7 cellular contexts compared by ENCODE assay signal in genomic region chr17:15171433-15172047, GRCh38.
DNase-seq lines count a peak whose midpoint lies in the region; TF ChIP-seq lines count a peak whose summit lies in the region.

No MANE protein-coding gene starts in this region.

- WGBS in mammary epithelial cell (ENCODE audit: low coverage, missing lambda C conversion rate): 13% methylated on average over 7 of the region's 7 CpGs

- peak overlapping the region; percentile 14 for H2AFZ ChIP-seq in mammary epithelial cell (ENCODE audit: low read depth, low read length)

- H3K27me3 ChIP-seq in GM06990 (replicated peaks; ENCODE audit: control insufficient read depth, insufficient read depth, low read length): no peaks in the 10 kb centered on the region
- H3K27me3 ChIP-seq in Peyer's patch: no peaks in the 10 kb centered on the region
- H3K27me3 ChIP-seq in mammary epithelial cell (ENCODE audit: insufficient read depth, low read length): peaks cover 2% of the 10 kb centered on the region

- in situ Hi-C loops in mammary epithelial cell (cut with MboI; ENCODE audit: low sequenced_read_pairs in 2 of 2): loop anchor here in 1 of 2 donors (25.0 kb wide), 1 partner anchor 1584 kb away; no protein-coding TSS in a partner anchor

- no peak for TF ChIP-seq POLR2A in Peyer's patch (IDR thresholded peaks at IDR 0.05)

- no peak overlapping the region for H3K4me3 ChIP-seq in GM06990 (replicated peaks; ENCODE audit: low read depth, low read length)
- no peak overlapping the region for H3K4me3 ChIP-seq in HFF-Myc (replicated peaks; ENCODE audit: low read depth, low read length)
- H3K4me3 ChIP-seq in Peyer's patch: no peak overlapping the region
- no peak overlapping the region for H3K4me3 ChIP-seq in mammary epithelial cell (replicated peaks in 1 of 3; ENCODE audit: insufficient read depth in 1 of 3, low read depth in 2 of 3, low read length in 3 of 3)

- DNase-seq in GM06990 (ENCODE audit: extremely low read depth, insufficient read length): no peak
- DNase-seq in HFF-Myc (ENCODE audit: extremely low read depth, low read depth): peak; percentile 63
- DNase-seq in Peyer's patch: peak in 2 of 3 donors; percentile 56 to 63
- peak; percentile 47 for DNase-seq in mammary epithelial cell
- DNase-seq in islet precursor cell: peak; percentile 94
- peak; percentile 34 for DNase-seq in stimulated activated CD4-positive, alpha-beta T cell treated with anti-CD3 and anti-CD28 coated beads, Interleukin-1b, Interleukin-23, amount 100 ng/mL, for 48 hours
- DNase-seq in NCI-H1694 (lab: John Stamatoyannopoulos, UW): no peak

- H3K27ac ChIP-seq in Peyer's patch (no peak overlapping the region), mammary epithelial cell (ENCODE audit: insufficient read depth, low read depth, low read length) (no peak overlapping the region)

- H3K9ac ChIP-seq in mammary epithelial cell (ENCODE audit: insufficient read depth, low read length): no peak overlapping the region

- no peak overlapping the region for H3K4me2 ChIP-seq in mammary epithelial cell (ENCODE audit: insufficient read depth, low read depth, low read length)

- no TSS peak for BruUV-seq in mammary epithelial cell (replicated peaks; lab: Mats Ljungman, UMichigan)

- CTCF ChIA-PET in mammary epithelial cell (lab: Charles Lee; ENCODE audit: low non-redundant PET): no interaction called here

- no peaks in the 10 kb centered on the region for H3K9me3 ChIP-seq in Peyer's patch
- no peaks in the 10 kb centered on the region for H3K9me3 ChIP-seq in mammary epithelial cell (replicated peaks; ENCODE audit: insufficient read depth, low read length)

- H3K36me3 ChIP-seq in GM06990 (ENCODE audit: control insufficient read depth, insufficient read depth, low read length) (no peaks in the 10 kb centered on the region), Peyer's patch (no peaks in the 10 kb centered on the region), mammary epithelial cell (ENCODE audit: insufficient read depth, low read length) (no peaks in the 10 kb centered on the region)

- no peaks in the 10 kb centered on the region for H3K79me2 ChIP-seq in mammary epithelial cell (ENCODE audit: insufficient read depth, low read length)

- intact Hi-C loops in mammary epithelial cell (cut with micrococcal nuclease): no loop called here

- no peaks in the 10 kb centered on the region for H4K20me1 ChIP-seq in mammary epithelial cell (ENCODE audit: insufficient read depth, low read length)

- dilution Hi-C loops in mammary epithelial cell (cut with HindIII; ENCODE audit: low sequenced_read_pairs): no loop called here

- H3K4me1 ChIP-seq in Peyer's patch: no peaks in the 10 kb centered on the region
- no peaks in the 10 kb centered on the region for H3K4me1 ChIP-seq in mammary epithelial cell (ENCODE audit: insufficient read depth, low read length)

- TF ChIP-seq CTCF in GM06990 (IDR thresholded peaks at IDR 0.05; ENCODE audit: insufficient read depth, low read length, poor library complexity, severe bottlenecking) (peak; percentile 55), HFF-Myc (IDR thresholded peaks at IDR 0.05; ENCODE audit: low read depth, low read length, missing control alignments) (peak; percentile 95), Peyer's patch (IDR thresholded peaks at IDR 0.05) (peak in 4 of 6 experiments; percentile 51 to 68 (median 62)), mammary epithelial cell (conservative IDR thresholded peaks at IDR 0.05 in 1 of 2, IDR thresholded peaks at IDR 0.05 in 1 of 2; ENCODE audit: extremely low read depth in 1 of 2, insufficient read depth in 1 of 2, low read depth in 1 of 2, low read length in 2 of 2) (peak; percentile 82 to 86)

Comparison
In these comparisons a context has a peak if more than half of its experiments do, and no peak if none do; other contexts are left out.
1. DNase-seq: peak in HFF-Myc (single experiment), Peyer's patch (2 of 3), mammary epithelial cell (single experiment), islet precursor cell (single experiment) and stimulated activated CD4-positive, alpha-beta T cell treated with anti-CD3 and anti-CD28 coated beads, Interleukin-1b, Interleukin-23, amount 100 ng/mL, for 48 hours (single experiment); none in GM06990 (single experiment) and NCI-H1694 (single experiment).
2. Peak in every context shown above with its lines, with median percentiles within 50 percentile points of each other: CTCF ChIP-seq.